9 cellular contexts compared by ENCODE assay signal in genomic region chr19:5130371-5131030, GRCh38.
DNase-seq lines count a peak whose midpoint lies in the region; ATAC-seq, FAIRE-seq and TF ChIP-seq lines count a peak whose summit lies in the region.
"Had no signal": no experiment of that assay in that cellular context is flagged by ENCODE, and none has a peak within 500 bp of the region (broad histone marks: within the 10 kb centered on the region; RNA-seq: fewer than 3 reads in every experiment).

No MANE protein-coding gene starts in this region.

- no peaks in the 10 kb centered on the region for H3K9me3 Mint-ChIP-seq in naive B cell

- no peak for DNase-seq in GM18507 (ENCODE audit: extremely low spot score, insufficient read length, low read depth)
- DNase-seq in activated CD4-positive, alpha-beta T cell treated with anti-CD3 and anti-CD28 coated beads, Interleukin-2, amount 50 U/mL, for 4 hours: peak; percentile 15 to 23
- DNase-seq in naive B cell: peak; percentile 99
- no peak for DNase-seq in SKM-1 (lab: John Stamatoyannopoulos, UW; ENCODE audit: unreplicated experiment)
- DNase-seq in hepatic stellate cell (ENCODE audit: low spot score): no peak
- no peak for DNase-seq in PC-3
- no peak for DNase-seq in islet precursor cell

- H3K27ac ChIP-seq in PC-3 (ENCODE audit: low read length): no peak overlapping the region
- H3K27ac ChIP-seq: epithelial cell of prostate had no signal

- H3K27me3 Mint-ChIP-seq in naive B cell: no peaks in the 10 kb centered on the region

- no peak overlapping the region for H3K9ac ChIP-seq in PC-3 (ENCODE audit: low read length)

- peak; percentile 97 for FAIRE-seq in GM18507 (lab: Jason Lieb, UNC)

- H2AFZ ChIP-seq in PC-3 (ENCODE audit: low read length): no peak overlapping the region

- CTCF ChIA-PET in PC-3 (lab: Charles Lee): no interaction called here

- no peak for TF ChIP-seq CTCF in PC-3 (conservative IDR thresholded peaks at IDR 0.05; ENCODE audit: low read depth, low read length)

- peak overlapping the region; percentile 84 to 97 (median 92) for H3K4me3 Mint-ChIP-seq in naive B cell

- no peaks in the 10 kb centered on the region for H3K9me3 ChIP-seq in PC-3 (ENCODE audit: low read length)

- H3K27ac Mint-ChIP-seq in naive B cell: peak overlapping the region; percentile 100

- H4K20me1 ChIP-seq in PC-3 (ENCODE audit: low read length): no peaks in the 10 kb centered on the region

- H3K36me3 ChIP-seq in PC-3 (ENCODE audit: low read depth, low read length): no peaks in the 10 kb centered on the region

- POLR2A ChIA-PET in PC-3 (lab: Charles Lee; ENCODE audit: unreplicated experiment): no interaction called here

- H3K4me2 ChIP-seq in PC-3 (ENCODE audit: low read length): no peak overlapping the region

- intact Hi-C loops in PC-3 (cut with micrococcal nuclease): no loop called here

- H3K9me2 ChIP-seq in PC-3 (replicated peaks; ENCODE audit: low read length): no peaks in the 10 kb centered on the region

- peaks cover 0 to 7% of the 10 kb centered on the region in 2 donors for H3K36me3 Mint-ChIP-seq in naive B cell

- H3K4me1 ChIP-seq in PC-3 (ENCODE audit: insufficient read depth, low read length): peaks cover 7% of the 10 kb centered on the region

- ATAC-seq in HG02885 (IDR thresholded peaks at IDR 0.05; ENCODE audit: poor library complexity, unreplicated experiment): peak; percentile 34
- ATAC-seq in naive B cell (ENCODE audit: low read depth in 2 of 2): peak; percentile 63 to 64
- ATAC-seq in PC-3: no peak

- no peaks in the 10 kb centered on the region for H3K79me2 ChIP-seq in PC-3 (ENCODE audit: low read length)

- no peaks in the 10 kb centered on the region for H3K27me3 ChIP-seq in PC-3 (ENCODE audit: low read length)

- BruUV-seq in PC-3 (replicated peaks; lab: Mats Ljungman, UMichigan): no TSS peak

- no peaks in the 10 kb centered on the region for H3F3A ChIP-seq in PC-3 (ENCODE audit: low read length, unreplicated experiment)

- H3K4me3 ChIP-seq in PC-3 (ENCODE audit: low read length): no peak overlapping the region

- H3K4me1 Mint-ChIP-seq in naive B cell: peaks cover 44 to 74% (median 67%) of the 10 kb centered on the region in 3 donors

Comparison
In these comparisons a context has a peak if more than half of its experiments do, and no peak if none do; other contexts are left out.
1. DNase-seq: peak in activated CD4-positive, alpha-beta T cell treated with anti-CD3 and anti-CD28 coated beads, Interleukin-2, amount 50 U/mL, for 4 hours (2 of 2) and naive B cell (single experiment); none in GM18507 (single experiment), SKM-1 (single experiment), hepatic stellate cell (single experiment), PC-3 (single experiment) and islet precursor cell (single experiment).